8 cellular contexts compared by ENCODE assay signal in the genomic region with DNA sequence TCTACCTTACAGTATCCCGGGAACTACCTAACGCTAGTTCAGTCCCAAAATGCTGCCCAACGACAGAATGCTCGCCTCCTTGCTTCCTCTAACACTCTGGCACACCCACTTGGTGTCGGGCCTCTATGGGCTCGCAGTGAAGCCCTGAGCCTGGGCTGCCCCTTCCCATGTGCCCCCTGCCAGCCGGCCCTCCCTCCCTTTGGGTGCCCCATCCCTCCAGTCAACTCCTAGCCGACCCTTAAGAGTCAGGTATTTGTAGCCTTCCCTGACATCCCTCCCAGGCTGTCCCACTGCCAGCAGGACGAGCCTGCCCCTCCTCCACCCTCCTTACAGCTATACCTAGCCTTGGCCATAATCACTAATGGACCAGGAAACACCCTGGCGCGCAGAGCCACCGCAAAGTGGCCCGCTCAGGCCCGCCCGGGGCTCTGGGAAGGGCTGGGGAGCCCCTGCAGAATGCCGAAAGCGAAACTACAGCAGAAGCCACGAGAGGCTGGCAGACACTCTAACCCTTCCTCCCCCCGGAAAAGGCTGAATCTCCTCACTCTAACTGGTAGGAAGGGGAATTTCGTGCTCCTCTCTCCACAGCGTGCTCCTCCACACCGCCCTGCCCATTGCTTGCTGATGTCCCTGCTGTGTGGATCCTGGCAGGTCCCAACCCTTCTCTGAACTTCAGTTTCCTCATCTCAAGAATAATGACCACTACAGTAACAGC. TPM values are rescaled to one million over a fixed set of nuclear protein-coding genes. Genes with fewer than 3 reads are reported as not detected.
DNase-seq lines count a peak whose midpoint lies in the region; ATAC-seq and TF ChIP-seq lines count a peak whose summit lies in the region.

No MANE protein-coding gene starts in this region.

- POLR2A ChIA-PET in AG04449 (lab: Yijun Ruan, JAX): no interaction called here

- no peaks in the 10 kb centered on the region for H3K27me3 ChIP-seq in fibroblast of lung (ENCODE audit: control insufficient read depth, insufficient read depth, low read length)

- H3K9ac ChIP-seq in fibroblast of lung (ENCODE audit: insufficient read depth, low read length): peak overlapping the region; percentile 59

- CTCF ChIA-PET in AG04449 (lab: Yijun Ruan, JAX): interaction anchor here (1.6 to 1.7 kb wide), 2 partner anchors 9 to 385 kb away, joined by 6 to 9 read pairs; no protein-coding TSS in a partner anchor

- H3K4me1 ChIP-seq in fibroblast of lung (ENCODE audit: control insufficient read depth, extremely low read depth, insufficient read depth, low read length): peaks cover 3% of the 10 kb centered on the region

- peak; percentile 32 for ATAC-seq in GM18868 (IDR thresholded peaks at IDR 0.05; ENCODE audit: unreplicated experiment)
- no peak for ATAC-seq in HG03095 (IDR thresholded peaks at IDR 0.05; ENCODE audit: unreplicated experiment)

- DNase-seq in AG04449 (ENCODE audit: low read depth, low spot score): no peak
- peak; percentile 29 for DNase-seq in LHCN-M2 (ENCODE audit: low read depth)
- peak; percentile 61 to 67 for DNase-seq in activated T-cell treated with anti-CD3 and anti-CD28 coated beads, Interleukin-2, amount 50 U/mL, for 48 hours
- peak; percentile 38 to 41 for DNase-seq in fibroblast of lung (ENCODE audit: low read depth in 2 of 2)
- DNase-seq in osteocyte (ENCODE audit: extremely low spot score, unreplicated experiment): peak; percentile 81
- DNase-seq in COLO829 (ENCODE audit: low spot score): no peak

- no peaks in the 10 kb centered on the region for H3K36me3 ChIP-seq in fibroblast of lung (ENCODE audit: control insufficient read depth, insufficient read depth, low read length)

- H3K79me2 ChIP-seq in fibroblast of lung (ENCODE audit: control insufficient read depth, insufficient read depth, low read length): no peaks in the 10 kb centered on the region

- peak overlapping the region; percentile 92 for H3K4me2 ChIP-seq in fibroblast of lung (ENCODE audit: extremely low read depth, insufficient read depth, low read length)

- H3K27me3 Mint-ChIP-seq in osteocyte (ENCODE audit: unreplicated experiment): no peaks in the 10 kb centered on the region

- H3K4me3 ChIP-seq in AG04449 (ENCODE audit: low read depth, low read length) (peak overlapping the region; percentile 93), fibroblast of lung (replicated peaks in 1 of 4; ENCODE audit: control extremely low read depth in 1 of 4, insufficient read depth in 1 of 4, low read depth in 3 of 4, low read length in 4 of 4) (peak overlapping the region; percentile 66 to 96 (median 70))

- H3K4me1 Mint-ChIP-seq in osteocyte (ENCODE audit: unreplicated experiment): peaks cover 12% of the 10 kb centered on the region

- peak overlapping the region; percentile 56 for H3K27ac Mint-ChIP-seq in osteocyte (ENCODE audit: unreplicated experiment)

- H2AFZ ChIP-seq in fibroblast of lung (ENCODE audit: low read length): peak overlapping the region; percentile 79

- H3K4me3 Mint-ChIP-seq in osteocyte (ENCODE audit: unreplicated experiment): peak overlapping the region; percentile 75

- no peaks in the 10 kb centered on the region for H3K36me3 Mint-ChIP-seq in osteocyte (ENCODE audit: unreplicated experiment)

- H3K9me3 Mint-ChIP-seq in osteocyte (ENCODE audit: unreplicated experiment): no peaks in the 10 kb centered on the region

- TF ChIP-seq CTCF in AG04449 (IDR thresholded peaks at IDR 0.05; ENCODE audit: insufficient read depth, low read length, missing control alignments) (no peak), fibroblast of lung (conservative IDR thresholded peaks at IDR 0.05 in 1 of 2, IDR thresholded peaks at IDR 0.05 in 1 of 2; ENCODE audit: low read depth in 1 of 2, low read length in 2 of 2) (no peak), osteocyte (IDR thresholded peaks at IDR 0.05) (no peak)

- no peaks in the 10 kb centered on the region for H3K9me3 ChIP-seq in fibroblast of lung (ENCODE audit: control insufficient read depth, insufficient read depth, low read depth, low read length)

- H4K20me1 ChIP-seq in fibroblast of lung (ENCODE audit: control insufficient read depth, extremely low read depth, insufficient read depth, low read length): no peaks in the 10 kb centered on the region

- H3K27ac ChIP-seq in fibroblast of lung (ENCODE audit: insufficient read depth, low read length): no peak overlapping the region

RNA-seq across cellular contexts. Expression of gene CBX7, which starts 8.2 kb away (rescaled TPM):
- total RNA-seq in LHCN-M2 (2014; rRNA removed) (1.3 and 3.3 TPM in 2 replicates), fibroblast of lung (8.7 and 14.7 TPM in 2 replicates), osteocyte (8.1 and 9.6 TPM in 2 replicates)
- polyA plus RNA-seq in LHCN-M2 (2012): 3.7 TPM
- polyA plus RNA-seq in fibroblast of lung: 2.8 TPM in 2 replicates
- 4.1 TPM in 2 replicates for polyA plus RNA-seq in fibroblast of lung (2012)
- 5.1 and 7.6 TPM in 2 replicates for polyA minus RNA-seq in fibroblast of lung (ENCODE audit: low replicate concordance)

RNA-seq across cellular contexts. Expression of gene APOBEC3H, which starts 47.2 kb away (rescaled TPM):
- total RNA-seq in LHCN-M2 (2014; rRNA removed) (0.26 and 0.63 TPM in 2 replicates), fibroblast of lung (0.26 and 1.3 TPM in 2 replicates), osteocyte (not detected in 2 replicates)
- polyA plus RNA-seq in LHCN-M2 (2012): 0.36 TPM
- polyA plus RNA-seq in fibroblast of lung: 0.20 TPM in 1 of 2 replicates, not detected in the other
- 0.12 and 1.2 TPM in 2 replicates for polyA plus RNA-seq in fibroblast of lung (2012)
- 2.7 TPM in 1 of 2 replicates, not detected in the other for polyA minus RNA-seq in fibroblast of lung (ENCODE audit: low replicate concordance)

Comparison
In these comparisons a context has a peak if more than half of its experiments do, and no peak if none do; other contexts are left out.
1. DNase-seq: peak in LHCN-M2 (single experiment), activated T-cell treated with anti-CD3 and anti-CD28 coated beads, Interleukin-2, amount 50 U/mL, for 48 hours (2 of 2), fibroblast of lung (2 of 2) and osteocyte (single experiment); none in AG04449 (single experiment) and COLO829 (single experiment).